ENCODE assay signal across 10 cellular contexts in the genomic region with DNA sequence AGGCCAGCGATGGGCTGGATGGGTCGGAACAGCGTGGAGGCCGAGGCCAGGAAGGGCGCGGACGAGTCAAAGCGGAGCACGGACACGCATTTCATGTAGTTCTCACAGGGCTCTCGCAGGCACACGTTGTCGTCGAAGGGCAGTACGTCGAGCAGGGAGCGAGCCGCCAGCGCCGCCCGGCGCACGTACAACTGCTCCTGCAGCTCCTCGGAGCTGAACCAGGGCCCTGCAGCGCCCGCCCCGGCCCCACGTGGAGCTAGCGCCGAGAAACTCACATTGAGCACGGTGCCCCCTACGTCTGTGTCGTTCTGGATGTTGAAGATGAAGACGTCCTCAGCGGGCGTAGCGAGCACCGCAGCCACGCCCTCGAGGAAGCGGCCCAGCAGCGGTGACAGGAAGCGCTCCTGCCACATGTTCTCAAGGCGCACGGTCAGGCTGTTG. TPM values are rescaled to one million over a fixed set of nuclear protein-coding genes. Genes with fewer than 3 reads are reported as not detected.
DNase-seq lines count a peak whose midpoint lies in the region; ATAC-seq, FAIRE-seq and TF ChIP-seq lines count a peak whose summit lies in the region.
"Had no signal": no experiment of that assay in that cellular context is flagged by ENCODE, and none has a peak within 500 bp of the region (broad histone marks: within the 10 kb centered on the region; RNA-seq: fewer than 3 reads in every experiment).

No MANE protein-coding gene starts in this region.

- peak; percentile 36 for FAIRE-seq in GM18507 (lab: Jason Lieb, UNC)
- FAIRE-seq in urothelium cell line (lab: Jason Lieb, UNC) = no peak

- peak overlapping the region; percentile 85 for H3K4me3 Mint-ChIP-seq in activated CD4-positive, alpha-beta T cell treated with anti-CD3 and anti-CD28 coated beads, Interleukin-2, amount 10 ng/mL, durations not matched to agents 24 days and 14 days

- peaks cover 23% of the 10 kb centered on the region for H3K4me1 Mint-ChIP-seq in activated CD4-positive, alpha-beta T cell treated with anti-CD3 and anti-CD28 coated beads, Interleukin-2, amount 10 ng/mL, durations not matched to agents 24 days and 14 days

- peaks cover 6% of the 10 kb centered on the region for H3K36me3 Mint-ChIP-seq in activated CD4-positive, alpha-beta T cell treated with anti-CD3 and anti-CD28 coated beads, Interleukin-2, amount 10 ng/mL, durations not matched to agents 24 days and 14 days (ENCODE audit: low read depth)

- no peak for TF ChIP-seq CTCF in fibroblast of pulmonary artery (IDR thresholded peaks at IDR 0.05; ENCODE audit: low read length, missing control alignments)

- ATAC-seq in GM21825 (IDR thresholded peaks at IDR 0.05; ENCODE audit: unreplicated experiment) = no peak
- no peak for ATAC-seq in GM21529 (IDR thresholded peaks at IDR 0.05; ENCODE audit: unreplicated experiment)

- H3K27me3 Mint-ChIP-seq in activated CD4-positive, alpha-beta T cell treated with anti-CD3 and anti-CD28 coated beads, Interleukin-2, amount 10 ng/mL, durations not matched to agents 24 days and 14 days = peaks cover 2% of the 10 kb centered on the region

- peak overlapping the region; percentile 90 for H3K27ac Mint-ChIP-seq in activated CD4-positive, alpha-beta T cell treated with anti-CD3 and anti-CD28 coated beads, Interleukin-2, amount 10 ng/mL, durations not matched to agents 24 days and 14 days

- intact Hi-C loops in activated CD4-positive, alpha-beta T cell treated with anti-CD3 and anti-CD28 coated beads, Interleukin-2, amount 10 ng/mL, durations not matched to agents 24 days and 14 days (cut with micrococcal nuclease) = loop anchor here (1.0 kb wide), 3 partner anchors 22 to 48 kb away; partner anchors contain the start of genes SLC26A6 and UQCRC1

- DNase-seq in GM18507 (ENCODE audit: extremely low spot score, insufficient read length, low read depth) (no peak), fibroblast of pulmonary artery (ENCODE audit: low read depth) (no peak), urothelium cell line (ENCODE audit: low spot score) (no peak), OCI-M1 (lab: John Stamatoyannopoulos, UW) (no peak)
- peak; percentile 77 for DNase-seq in activated CD4-positive, alpha-beta T cell treated with anti-CD3 and anti-CD28 coated beads, Interleukin-2, amount 10 ng/mL, durations not matched to agents 24 days and 14 days
- peak; percentile 54 for DNase-seq in stimulated activated CD4-positive, alpha-beta T cell treated with anti-CD3 and anti-CD28 coated beads, Interleukin-15, amount 100 ng/mL, for 24 hours
- DNase-seq: NCI-H1092 treated with DMSO at 0.1 percent for 48 hours had no signal

- peak overlapping the region; percentile 46 for H3K4me3 ChIP-seq in fibroblast of pulmonary artery (replicated peaks; ENCODE audit: low read depth, low read length)

- H3K9me3 Mint-ChIP-seq in activated CD4-positive, alpha-beta T cell treated with anti-CD3 and anti-CD28 coated beads, Interleukin-2, amount 10 ng/mL, durations not matched to agents 24 days and 14 days = no peaks in the 10 kb centered on the region

RNA-seq across cellular contexts. Expression of gene CELSR3, which starts 5.8 kb away (rescaled TPM):
- total RNA-seq in activated CD4-positive, alpha-beta T cell treated with anti-CD3 and anti-CD28 coated beads, Interleukin-2, amount 10 ng/mL, durations not matched to agents 24 days and 14 days = 14.5 and 15.2 TPM in 2 replicates

RNA-seq across cellular contexts. Expression of gene SLC26A6, which starts 21.6 kb away (rescaled TPM):
- total RNA-seq in activated CD4-positive, alpha-beta T cell treated with anti-CD3 and anti-CD28 coated beads, Interleukin-2, amount 10 ng/mL, durations not matched to agents 24 days and 14 days = 57.2 and 58.2 TPM in 2 replicates

RNA-seq across cellular contexts. Expression of gene NCKIPSD, which starts 28.9 kb away (rescaled TPM):
- total RNA-seq in activated CD4-positive, alpha-beta T cell treated with anti-CD3 and anti-CD28 coated beads, Interleukin-2, amount 10 ng/mL, durations not matched to agents 24 days and 14 days = 53.1 and 54.1 TPM in 2 replicates

RNA-seq across cellular contexts. Expression of gene TMEM89, which starts 35.3 kb away (rescaled TPM):
- 0.64 and 0.89 TPM in 2 replicates for total RNA-seq in activated CD4-positive, alpha-beta T cell treated with anti-CD3 and anti-CD28 coated beads, Interleukin-2, amount 10 ng/mL, durations not matched to agents 24 days and 14 days
- total RNA-seq: osteocyte had no signal

RNA-seq across cellular contexts. Expression of gene UQCRC1, which starts 47.4 kb away (rescaled TPM):
- 224 and 235 TPM in 2 replicates for total RNA-seq in activated CD4-positive, alpha-beta T cell treated with anti-CD3 and anti-CD28 coated beads, Interleukin-2, amount 10 ng/mL, durations not matched to agents 24 days and 14 days

Comparison
In these comparisons a context has a peak if more than half of its experiments do, and no peak if none do; other contexts are left out.
1. DNase-seq: peak in activated CD4-positive, alpha-beta T cell treated with anti-CD3 and anti-CD28 coated beads, Interleukin-2, amount 10 ng/mL, durations not matched to agents 24 days and 14 days (single experiment) and stimulated activated CD4-positive, alpha-beta T cell treated with anti-CD3 and anti-CD28 coated beads, Interleukin-15, amount 100 ng/mL, for 24 hours (single experiment); none in GM18507 (single experiment), fibroblast of pulmonary artery (single experiment), urothelium cell line (single experiment) and OCI-M1 (single experiment).